Comparison of ENCODE assay signal across 9 cellular contexts in genomic region chr11:368414-369335, GRCh38. TPM values are rescaled to one million over a fixed set of nuclear protein-coding genes. Genes with fewer than 3 reads are reported as not detected.
DNase-seq lines count a peak whose midpoint lies in the region; ATAC-seq lines count a peak whose summit lies in the region.
"Had no signal": no experiment of that assay in that cellular context is flagged by ENCODE, and none has a peak within 500 bp of the region (broad histone marks: within the 10 kb centered on the region; RNA-seq: fewer than 3 reads in every experiment).

No MANE protein-coding gene starts in this region.

- H3K4me1 Mint-ChIP-seq in T-helper 17 cell, result peaks cover 20% of the 10 kb centered on the region
- H3K4me1 Mint-ChIP-seq in stimulated activated effector memory CD8-positive, alpha-beta T cell treated with anti-CD3 and anti-CD28 coated beads, Interleukin-12 subunit alpha, Interleukin-12 subunit beta, amount 100 ng/mL, for 72 hours, result peaks cover 28% of the 10 kb centered on the region

- peak overlapping the region; percentile 90 for H3K4me3 Mint-ChIP-seq in T-helper 17 cell
- H3K4me3 Mint-ChIP-seq in stimulated activated effector memory CD8-positive, alpha-beta T cell treated with anti-CD3 and anti-CD28 coated beads, Interleukin-12 subunit alpha, Interleukin-12 subunit beta, amount 100 ng/mL, for 72 hours, result peak overlapping the region; percentile 69

- H3K27ac Mint-ChIP-seq in T-helper 17 cell, result no peak overlapping the region
- H3K27ac Mint-ChIP-seq in stimulated activated effector memory CD8-positive, alpha-beta T cell treated with anti-CD3 and anti-CD28 coated beads, Interleukin-12 subunit alpha, Interleukin-12 subunit beta, amount 100 ng/mL, for 72 hours, result no peak overlapping the region

- peaks cover 3% of the 10 kb centered on the region for H3K36me3 Mint-ChIP-seq in T-helper 17 cell (ENCODE audit: low read depth)
- H3K36me3 Mint-ChIP-seq in stimulated activated effector memory CD8-positive, alpha-beta T cell treated with anti-CD3 and anti-CD28 coated beads, Interleukin-12 subunit alpha, Interleukin-12 subunit beta, amount 100 ng/mL, for 72 hours, result peaks cover 6% of the 10 kb centered on the region

- DNase-seq in NCI-H748 (lab: John Stamatoyannopoulos, UW; ENCODE audit: unreplicated experiment) (peak; percentile 52), NCI-H748 treated with DMSO at 0.1 percent for 48 hours (lab: John Stamatoyannopoulos, UW) (no peak), T-helper 17 cell (no peak), hepatic stellate cell (ENCODE audit: low spot score) (peak; percentile 67), OCI-M2 (lab: John Stamatoyannopoulos, UW; ENCODE audit: unreplicated experiment) (no peak)
- DNase-seq in stimulated activated effector memory CD8-positive, alpha-beta T cell treated with anti-CD3 and anti-CD28 coated beads, Interleukin-12 subunit alpha, Interleukin-12 subunit beta, amount 100 ng/mL, for 72 hours (ENCODE audit: low spot score in 2 of 2), result no peak
- DNase-seq in stimulated activated CD8-positive, alpha-beta memory T cell treated with anti-CD3 and anti-CD28 coated beads, Interleukin-4, amount 100 ng/mL, for 48 hours, result no peak
- DNase-seq: kidney glomerular epithelial cell had no signal

- no peak for ATAC-seq in T-helper 17 cell
- no peak for ATAC-seq in stimulated activated effector memory CD8-positive, alpha-beta T cell treated with anti-CD3 and anti-CD28 coated beads, Interleukin-12 subunit alpha, Interleukin-12 subunit beta, amount 100 ng/mL, for 72 hours
- ATAC-seq in GM21367 (IDR thresholded peaks at IDR 0.05; ENCODE audit: unreplicated experiment), result no peak

- H3K9me3 Mint-ChIP-seq in stimulated activated effector memory CD8-positive, alpha-beta T cell treated with anti-CD3 and anti-CD28 coated beads, Interleukin-12 subunit alpha, Interleukin-12 subunit beta, amount 100 ng/mL, for 72 hours, result no peaks in the 10 kb centered on the region

- H3K27me3 Mint-ChIP-seq in T-helper 17 cell, result peaks cover 29% of the 10 kb centered on the region

- H3K9me3 ChIP-seq in T-helper 17 cell (ENCODE audit: control insufficient read depth, low read length, poor library complexity, severe bottlenecking), result no peaks in the 10 kb centered on the region

RNA-seq across cellular contexts. Expression of gene B4GALNT4, which starts 0.6 kb away (rescaled TPM):
- total RNA-seq in T-helper 17 cell, result 1 to 10 TPM; 6.0 to 8.6 TPM

RNA-seq across cellular contexts. Expression of gene PKP3, which starts 25.3 kb away (rescaled TPM):
- not detected for total RNA-seq in T-helper 17 cell

RNA-seq across cellular contexts. Expression of gene SIGIRR, which starts 46.1 kb away (rescaled TPM):
- total RNA-seq in T-helper 17 cell, result 100 to 1,000 TPM; 353 to 409 TPM

RNA-seq across cellular contexts. Expression of gene IFITM3, which starts 48.0 kb away (rescaled TPM):
- 10 to 100 TPM in 1 of 2 donors, 1 to 10 TPM in 1; 2.5 to 25.2 TPM for total RNA-seq in T-helper 17 cell

RNA-seq across cellular contexts. Expression of gene IFITM1, which starts 54.8 kb away (rescaled TPM):
- total RNA-seq in T-helper 17 cell, result 100 to 1,000 TPM; 344 to 363 TPM

Comparison
In these comparisons a context has a peak if more than half of its experiments do, and no peak if none do; other contexts are left out.
1. DNase-seq: peak in NCI-H748 (single experiment) and hepatic stellate cell (single experiment); none in NCI-H748 treated with DMSO at 0.1 percent for 48 hours (single experiment), T-helper 17 cell (0 of 3), stimulated activated effector memory CD8-positive, alpha-beta T cell treated with anti-CD3 and anti-CD28 coated beads, Interleukin-12 subunit alpha, Interleukin-12 subunit beta, amount 100 ng/mL, for 72 hours (0 of 2), stimulated activated CD8-positive, alpha-beta memory T cell treated with anti-CD3 and anti-CD28 coated beads, Interleukin-4, amount 100 ng/mL, for 48 hours (single experiment) and OCI-M2 (single experiment).